In genomic region chr22:31750365-31751284, GRCh38 we compare ENCODE assay signal across 8 cellular contexts. TPM values are rescaled to one million over a fixed set of nuclear protein-coding genes. Genes with fewer than 3 reads are reported as not detected.
DNase-seq lines count a peak whose midpoint lies in the region; ATAC-seq and TF ChIP-seq lines count a peak whose summit lies in the region.

No MANE protein-coding gene starts in this region.

- peaks cover 7% of the 10 kb centered on the region for H3K27me3 Mint-ChIP-seq in CD4-positive, CD25-positive, alpha-beta regulatory T cell
- H3K27me3 Mint-ChIP-seq in endodermal cell (ENCODE audit: insufficient read depth) = no peaks in the 10 kb centered on the region
- H3K27me3 Mint-ChIP-seq in osteocyte (ENCODE audit: unreplicated experiment) = no peaks in the 10 kb centered on the region

- peak overlapping the region; percentile 88 for H3K27ac ChIP-seq in CD4-positive, CD25-positive, alpha-beta regulatory T cell (ENCODE audit: insufficient read depth, low read length, poor library complexity, severe bottlenecking)
- H3K27ac ChIP-seq in OCI-LY3 (ENCODE audit: low read length) (peak overlapping the region; percentile 47), endodermal cell (ENCODE audit: low read depth, low read length) (no peak overlapping the region)

- H3K36me3 Mint-ChIP-seq in CD4-positive, CD25-positive, alpha-beta regulatory T cell = peaks cover 4% of the 10 kb centered on the region
- H3K36me3 Mint-ChIP-seq in endodermal cell (ENCODE audit: low read depth) (peaks cover 13% of the 10 kb centered on the region), osteocyte (ENCODE audit: unreplicated experiment) (peaks cover 8% of the 10 kb centered on the region)

- H3K9ac ChIP-seq in OCI-LY3 (ENCODE audit: low read length) = peak overlapping the region; percentile 71
- H3K9ac ChIP-seq in endodermal cell (ENCODE audit: extremely low read depth, low read length, poor library complexity, severe bottlenecking) = no peak overlapping the region

- intact Hi-C loops in head of caudate nucleus (cut with DNase I) = loop anchor here (10.0 kb wide), 2 partner anchors 86 to 194 kb away; partner anchors contain the start of genes PISD and YWHAH

- H3K9me3 Mint-ChIP-seq in CD4-positive, CD25-positive, alpha-beta regulatory T cell = no peaks in the 10 kb centered on the region
- H3K9me3 Mint-ChIP-seq in endodermal cell (no peaks in the 10 kb centered on the region), osteocyte (ENCODE audit: unreplicated experiment) (no peaks in the 10 kb centered on the region)

- no peaks in the 10 kb centered on the region for H3K9me3 ChIP-seq in CD4-positive, CD25-positive, alpha-beta regulatory T cell (ENCODE audit: control insufficient read depth in 2 of 2, low read length in 2 of 2)
- H3K9me3 ChIP-seq in OCI-LY3 (ENCODE audit: insufficient read depth, low read length) (no peaks in the 10 kb centered on the region), endodermal cell (ENCODE audit: control insufficient read depth, low read length) (no peaks in the 10 kb centered on the region)

- H3K4me1 ChIP-seq in CD4-positive, CD25-positive, alpha-beta regulatory T cell (ENCODE audit: control insufficient read depth, insufficient read depth, low read length, poor library complexity, severe bottlenecking) = peaks cover 48% of the 10 kb centered on the region
- peaks cover 37% of the 10 kb centered on the region for H3K4me1 ChIP-seq in OCI-LY3 (ENCODE audit: low read length)
- peaks cover 6% of the 10 kb centered on the region for H3K4me1 ChIP-seq in endodermal cell (ENCODE audit: control insufficient read depth, insufficient read depth, low read length)

- no peaks in the 10 kb centered on the region for H3K27me3 ChIP-seq in CD4-positive, CD25-positive, alpha-beta regulatory T cell (ENCODE audit: control insufficient read depth, insufficient read depth, low read length)
- H3K27me3 ChIP-seq in OCI-LY3 (ENCODE audit: low read depth, low read length) (no peaks in the 10 kb centered on the region), endodermal cell (ENCODE audit: control insufficient read depth, insufficient read depth, low read length, poor library complexity, severe bottlenecking) (no peaks in the 10 kb centered on the region)

- H3K27ac Mint-ChIP-seq in CD4-positive, CD25-positive, alpha-beta regulatory T cell = peak overlapping the region; percentile 74 to 94 (median 92)
- H3K27ac Mint-ChIP-seq in endodermal cell = peak overlapping the region; percentile 96
- H3K27ac Mint-ChIP-seq in osteocyte (ENCODE audit: unreplicated experiment) = peak overlapping the region; percentile 81

- TF ChIP-seq CTCF in OCI-LY3 (IDR thresholded peaks at IDR 0.05; ENCODE audit: low read depth, low read length) (no peak), endodermal cell (conservative IDR thresholded peaks at IDR 0.05) (no peak), osteocyte (IDR thresholded peaks at IDR 0.05) (no peak)

- H3K4me3 ChIP-seq in CD4-positive, CD25-positive, alpha-beta regulatory T cell (ENCODE audit: low read depth, low read length) = peak overlapping the region; percentile 75
- H3K4me3 ChIP-seq in OCI-LY3 (ENCODE audit: low read length) (peak overlapping the region; percentile 88), endodermal cell (ENCODE audit: low read length) (peak overlapping the region; percentile 55)

- no peaks in the 10 kb centered on the region for H4K20me1 ChIP-seq in OCI-LY3 (ENCODE audit: insufficient read depth, low read length)

- 66 to 74% methylated on average over 16 of the region's 16 CpGs for WGBS in endodermal cell (ENCODE audit: insufficient coverage in 1 of 2, insufficient read length in 1 of 2), 2 experiments

- peak overlapping the region; percentile 84 for H3K4me2 ChIP-seq in OCI-LY3 (ENCODE audit: low read length)

- peaks cover 56% of the 10 kb centered on the region for H3K79me2 ChIP-seq in OCI-LY3 (ENCODE audit: low read length)

- peak overlapping the region; percentile 95 to 98 (median 98) for H3K4me3 Mint-ChIP-seq in CD4-positive, CD25-positive, alpha-beta regulatory T cell
- H3K4me3 Mint-ChIP-seq in endodermal cell (peak overlapping the region; percentile 92), osteocyte (ENCODE audit: unreplicated experiment) (peak overlapping the region; percentile 89)

- no peak for ATAC-seq in CD4-positive, CD25-positive, alpha-beta regulatory T cell (ENCODE audit: low read depth in 2 of 2)
- no peak for ATAC-seq in GM19395 (IDR thresholded peaks at IDR 0.05; ENCODE audit: unreplicated experiment)

- DNase-seq in CD4-positive, CD25-positive, alpha-beta regulatory T cell = no peak
- DNase-seq in endodermal cell (no peak), osteocyte (ENCODE audit: extremely low spot score, unreplicated experiment) (no peak), head of caudate nucleus (no peak), DMS 273 (lab: John Stamatoyannopoulos, UW; ENCODE audit: unreplicated experiment) (no peak), foreskin melanocyte (no peak)

- peak overlapping the region; percentile 84 for H2AFZ ChIP-seq in OCI-LY3 (ENCODE audit: low read depth, low read length)

- H3K36me3 ChIP-seq in CD4-positive, CD25-positive, alpha-beta regulatory T cell (ENCODE audit: control insufficient read depth, insufficient read depth, low read length) = no peaks in the 10 kb centered on the region
- H3K36me3 ChIP-seq in OCI-LY3 (replicated peaks; ENCODE audit: low read depth, low read length) (peaks cover 16% of the 10 kb centered on the region), endodermal cell (ENCODE audit: control insufficient read depth, insufficient read depth, low read length) (peaks cover 8% of the 10 kb centered on the region)

- H3K4me1 Mint-ChIP-seq in CD4-positive, CD25-positive, alpha-beta regulatory T cell = peaks cover 41 to 73% (median 56%) of the 10 kb centered on the region in 4 donors
- H3K4me1 Mint-ChIP-seq in endodermal cell = peaks cover 45% of the 10 kb centered on the region
- H3K4me1 Mint-ChIP-seq in osteocyte (ENCODE audit: unreplicated experiment) = peaks cover 58% of the 10 kb centered on the region

RNA-seq across cellular contexts. Expression of gene PRR14L, which starts 0.7 kb away (rescaled TPM):
- 48.1 TPM for total RNA-seq in CD4-positive, CD25-positive, alpha-beta regulatory T cell
- polyA plus RNA-seq in CD4-positive, CD25-positive, alpha-beta regulatory T cell = 10 to 100 TPM; 12.0 to 34.2 (median 21.0) TPM
- total RNA-seq in endodermal cell (100 to 1,000 TPM; 105 to 131 TPM), osteocyte (48.2 and 49.3 TPM in 2 replicates)
- 15.2 TPM for polyA plus RNA-seq in endodermal cell (2013, experiment 1 of 2)
- 15.0 TPM for polyA plus RNA-seq in endodermal cell (2013, experiment 2 of 2)

RNA-seq across cellular contexts. Expression of gene DEPDC5, which starts 3.2 kb away (rescaled TPM):
- total RNA-seq in CD4-positive, CD25-positive, alpha-beta regulatory T cell = 57.6 TPM
- polyA plus RNA-seq in CD4-positive, CD25-positive, alpha-beta regulatory T cell = 10 to 100 TPM in 1 of 4 donors, 1 to 10 TPM in 3; 4.1 to 14.5 (median 9.0) TPM
- 10 to 100 TPM; 31.9 to 43.2 TPM for total RNA-seq in endodermal cell
- 12.8 TPM for polyA plus RNA-seq in endodermal cell (2013, experiment 1 of 2)
- polyA plus RNA-seq in endodermal cell (2013, experiment 2 of 2) = 13.0 TPM
- 30.7 and 33.4 TPM in 2 replicates for total RNA-seq in osteocyte
